In the genomic region with DNA sequence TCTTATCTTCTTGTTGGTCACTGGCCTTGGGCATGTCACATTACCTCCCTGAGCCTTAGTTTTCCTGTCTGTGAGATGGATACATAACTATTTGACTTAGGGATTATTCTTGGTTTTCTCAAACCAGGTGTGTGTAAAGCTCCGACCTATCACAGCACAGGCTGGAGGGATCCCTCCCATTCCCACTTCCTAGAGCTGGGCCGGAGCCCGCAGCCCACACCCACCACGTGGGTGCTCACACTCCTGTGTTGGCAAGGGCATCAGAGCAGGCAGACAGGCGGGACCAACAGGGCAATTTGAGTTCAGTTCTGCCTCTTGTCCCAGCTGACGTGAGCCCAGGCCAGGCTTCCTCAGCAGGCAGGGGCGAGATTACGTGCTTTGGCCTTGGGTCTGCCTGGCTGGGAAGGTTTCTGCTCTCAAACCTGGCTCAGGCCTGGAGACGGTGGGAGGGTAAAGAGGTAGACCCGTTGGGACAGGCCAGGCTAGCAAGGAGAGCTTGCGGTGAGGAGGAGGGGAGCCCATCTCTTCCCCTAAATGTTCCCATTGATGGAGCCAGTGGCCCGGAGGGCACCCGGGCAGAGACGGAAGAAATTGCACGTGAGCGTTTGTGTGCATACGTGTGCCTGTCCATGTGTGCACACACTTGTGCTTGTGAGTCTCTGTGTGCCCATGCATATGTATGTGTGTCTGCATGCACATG, we compare ENCODE assay signal across 8 cellular contexts. TPM values are rescaled to one million over a fixed set of nuclear protein-coding genes. Genes with fewer than 3 reads are reported as not detected.
DNase-seq lines count a peak whose midpoint lies in the region; ATAC-seq and TF ChIP-seq lines count a peak whose summit lies in the region.

No MANE protein-coding gene starts in this region.

- peak overlapping the region; percentile 38 to 75; a peak in 3 of 4 replicates for H4K8ac ChIP-seq in IMR-90 (ENCODE audit: low read depth in 2 of 2, low read length in 2 of 2)

- H3K27ac ChIP-seq in IMR-90 (ENCODE audit: insufficient read depth, low read length) = no peak overlapping the region; the same call in 1 of the 2 replicates
- peak overlapping the region; percentile 85 for H3K27ac ChIP-seq in effector memory CD4-positive, alpha-beta T cell (ENCODE audit: insufficient read depth, low read length, poor library complexity, severe bottlenecking)
- H3K27ac ChIP-seq in parathyroid adenoma = no peak overlapping the region

- TF ChIP-seq POLR2A in IMR-90 (IDR thresholded peaks at IDR 0.05; ENCODE audit: low read depth, low read length) = no peak

- no peak overlapping the region for H3K4me3 ChIP-seq in IMR-90 (ENCODE audit: insufficient read depth, low read depth, low read length)
- H3K4me3 ChIP-seq in effector memory CD4-positive, alpha-beta T cell (ENCODE audit: insufficient read depth, low read depth, low read length, poor library complexity, severe bottlenecking) = peak overlapping the region; percentile 86
- no peak overlapping the region for H3K4me3 ChIP-seq in parathyroid adenoma (ENCODE audit: low read depth, low read length)

- H2AK5ac ChIP-seq in IMR-90 (ENCODE audit: low read depth, low read length) = peak overlapping the region; percentile 87; the same call in 1 of the 2 replicates

- H3K23ac ChIP-seq in IMR-90 (ENCODE audit: low read depth, low read length) = no peak overlapping the region

- 97% methylated on average over 7 of the region's 17 CpGs; no CpG with 5 or more reads in 1 of the 2 experiments for WGBS in IMR-90 (ENCODE audit: extremely low coverage in 2 of 2, insufficient read length in 1 of 2), 2 experiments

- peak overlapping the region; percentile 37 for H2AK9ac ChIP-seq in IMR-90 (replicated peaks; ENCODE audit: low read depth, low read length, poor library complexity)

- H3K56ac ChIP-seq in IMR-90 (ENCODE audit: extremely low read depth, insufficient read depth, low read length) = no peak overlapping the region

- no peak overlapping the region for H2BK20ac ChIP-seq in IMR-90 (ENCODE audit: low read depth, low read length)

- no peaks in the 10 kb centered on the region for H3K36me3 ChIP-seq in IMR-90 (ENCODE audit: control insufficient read depth, insufficient read depth, low read length)
- H3K36me3 ChIP-seq in effector memory CD4-positive, alpha-beta T cell (ENCODE audit: control insufficient read depth, insufficient read depth, low read length) = no peaks in the 10 kb centered on the region
- no peaks in the 10 kb centered on the region for H3K36me3 ChIP-seq in parathyroid adenoma (ENCODE audit: control insufficient read depth, insufficient read depth, low read length)

- H3K79me1 ChIP-seq in IMR-90 (ENCODE audit: low read depth in 1 of 2, low read length in 2 of 2) = no peaks in the 10 kb centered on the region

- no peak overlapping the region for H3K9ac ChIP-seq in IMR-90 (ENCODE audit: low read depth, low read length)
- H3K9ac ChIP-seq in parathyroid adenoma = no peak overlapping the region

- intact Hi-C loops in IMR-90 (cut with micrococcal nuclease) = no loop called here

- no peaks in the 10 kb centered on the region for H3K9me3 ChIP-seq in IMR-90 (ENCODE audit: control insufficient read depth, insufficient read depth, low read length)
- H3K9me3 ChIP-seq in effector memory CD4-positive, alpha-beta T cell (ENCODE audit: control insufficient read depth, low read length) = no peaks in the 10 kb centered on the region
- no peaks in the 10 kb centered on the region for H3K9me3 ChIP-seq in parathyroid adenoma (ENCODE audit: control insufficient read depth, low read length)

- H3K14ac ChIP-seq in IMR-90 (replicated peaks; ENCODE audit: low read depth, low read length) = no peak overlapping the region

- H3K4ac ChIP-seq in IMR-90 (ENCODE audit: low read depth, low read length) = peak overlapping the region; percentile 64; the same call in 1 of the 2 replicates

- no peak overlapping the region for H2BK15ac ChIP-seq in IMR-90 (ENCODE audit: low read depth, low read length)

- CTCF ChIA-PET in IMR-90 (lab: Yijun Ruan, JAX) = interaction anchor here (0.7 to 1.9 kb wide), 3 partner anchors 10 to 396 kb away, joined by 3 to 5 read pairs (median 4); no protein-coding TSS in a partner anchor

- DNase-seq in IMR-90 (no peak), NCI-H146 treated with DMSO at 0.1 percent for 48 hours (lab: John Stamatoyannopoulos, UW; ENCODE audit: unreplicated experiment) (no peak), T-helper 9 cell (no peak), NCI-H1436 treated with DMSO at 0.1 percent for 48 hours (lab: John Stamatoyannopoulos, UW) (no peak)
- DNase-seq in effector memory CD4-positive, alpha-beta T cell = no peak

- H3K4me1 ChIP-seq in IMR-90 (ENCODE audit: control insufficient read depth, insufficient read depth, low read length) = peaks cover 14% of the 10 kb centered on the region
- peaks cover 44% of the 10 kb centered on the region for H3K4me1 ChIP-seq in effector memory CD4-positive, alpha-beta T cell (ENCODE audit: control insufficient read depth, insufficient read depth, low read length, poor library complexity, severe bottlenecking)
- H3K4me1 ChIP-seq in parathyroid adenoma = peaks cover 2% of the 10 kb centered on the region

- H4K91ac ChIP-seq in IMR-90 (ENCODE audit: insufficient read depth, low read depth, low read length) = peak overlapping the region; percentile 13; the same call in 1 of the 2 replicates

- peaks cover 21% of the 10 kb centered on the region; the same call in 1 of the 2 replicates for H3K27me3 ChIP-seq in IMR-90 (ENCODE audit: control insufficient read depth, insufficient read depth, low read length)
- no peaks in the 10 kb centered on the region for H3K27me3 ChIP-seq in effector memory CD4-positive, alpha-beta T cell (replicated peaks; ENCODE audit: control insufficient read depth, insufficient read depth, low read length, poor library complexity, severe bottlenecking)
- no peaks in the 10 kb centered on the region for H3K27me3 ChIP-seq in parathyroid adenoma (ENCODE audit: control insufficient read depth, insufficient read depth, low read length)

- POLR2A ChIA-PET in IMR-90 (lab: Charles Lee; ENCODE audit: unreplicated experiment) = no interaction called here

- no peak overlapping the region for H3K18ac ChIP-seq in IMR-90 (ENCODE audit: low read depth, low read length)

- H4K5ac ChIP-seq in IMR-90 (ENCODE audit: low read depth, low read length) = peak overlapping the region; percentile 84

- no peak for TF ChIP-seq CTCF in IMR-90 (conservative IDR thresholded peaks at IDR 0.05; ENCODE audit: low read depth, low read length)
- TF ChIP-seq CTCF in parathyroid adenoma (IDR thresholded peaks at IDR 0.05) = no peak

- ATAC-seq in GM18870 (IDR thresholded peaks at IDR 0.05; ENCODE audit: unreplicated experiment) (peak; percentile 2), IMR-90 (ENCODE audit: low read depth) (no peak), HG03521 (IDR thresholded peaks at IDR 0.05; ENCODE audit: unreplicated experiment) (no peak)

- H4K20me1 ChIP-seq in IMR-90 (ENCODE audit: insufficient read depth, low read length) = no peaks in the 10 kb centered on the region

- no peak overlapping the region; the same call in 1 of the 2 replicates for H3K4me2 ChIP-seq in IMR-90 (ENCODE audit: low read depth, low read length)
- H3K4me2 ChIP-seq in parathyroid adenoma (ENCODE audit: low read length) = no peak overlapping the region

- dilution Hi-C loops in IMR-90 (cut with HindIII; ENCODE audit: low sequenced_read_pairs, unreplicated experiment) = no loop called here

- H3K79me2 ChIP-seq in parathyroid adenoma = no peaks in the 10 kb centered on the region

- peak overlapping the region; percentile 9 for H2BK5ac ChIP-seq in IMR-90 (ENCODE audit: low read depth, low read length, poor library complexity, severe bottlenecking)

- H3K9me1 ChIP-seq in IMR-90 (ENCODE audit: insufficient read depth, low read length) = peaks cover 10% of the 10 kb centered on the region; the same call in 1 of the 2 replicates

- in situ Hi-C loops in IMR-90 (cut with MboI; ENCODE audit: low sequenced_read_pairs) = no loop called here

- H2BK120ac ChIP-seq in IMR-90 (ENCODE audit: low read depth, low read length) = no peak overlapping the region; the same call in none of the 2 replicates

- no peak for TF ChIP-seq RAD21 in IMR-90 (IDR thresholded peaks at IDR 0.05; ENCODE audit: low read length)

- no TSS peak for BruUV-seq in IMR-90 (replicated peaks; lab: Mats Ljungman, UMichigan)

- H2AFZ ChIP-seq in IMR-90 (replicated peaks; ENCODE audit: low read length, poor library complexity) = peak overlapping the region; percentile 95
- H2AFZ ChIP-seq in parathyroid adenoma = peak overlapping the region; percentile 77

TF ChIP-seq in IMR-90, 13 proteins besides CTCF, POLR2A, EP300 and RAD21 (continues in another document):
- TF ChIP-seq FOS (IDR thresholded peaks at IDR 0.05; ENCODE audit: low read depth, low read length) (no peak), CHD1 (IDR thresholded peaks at IDR 0.05; ENCODE audit: low read depth, low read length) (no peak), MAZ (IDR thresholded peaks at IDR 0.05; ENCODE audit: borderline replicate concordance, low read depth, low read length) (no peak), NFE2L2 (IDR thresholded peaks at IDR 0.05; ENCODE audit: low read depth, low read length) (no peak), BHLHE40 (IDR thresholded peaks at IDR 0.05; ENCODE audit: low read depth, low read length) (no peak), RFX5 (IDR thresholded peaks at IDR 0.05; ENCODE audit: low read depth, low read length) (no peak), CEBPB (IDR thresholded peaks at IDR 0.05; ENCODE audit: low read depth, low read length) (no peak), MAFK (IDR thresholded peaks at IDR 0.05; ENCODE audit: low read depth, low read length) (no peak), RCOR1 (IDR thresholded peaks at IDR 0.05; ENCODE audit: insufficient replicate concordance, low read length) (no peak), SMC3 (IDR thresholded peaks at IDR 0.05; ENCODE audit: low read depth, low read length) (no peak), ELK1 (IDR thresholded peaks at IDR 0.05; ENCODE audit: borderline replicate concordance, low read depth, low read length) (no peak)

RNA-seq across cellular contexts. Expression of gene SH3TC1, which starts 0.7 kb away (rescaled TPM):
- total RNA-seq in IMR-90 (2012; rRNA removed) = 1.4 and 1.6 TPM in 2 replicates
- polyA plus RNA-seq in IMR-90 (2012; rRNA removed) = 2.2 and 2.3 TPM in 2 replicates
- polyA plus RNA-seq in IMR-90 (2012; cell fraction: cytosol; rRNA removed) = 2.4 and 2.5 TPM in 2 replicates
- polyA plus RNA-seq in IMR-90 (2012; cell fraction: nucleus; rRNA removed; ENCODE audit: low replicate concordance) = 7.2 and 19.2 TPM in 2 replicates

RNA-seq across cellular contexts. Expression of gene ABLIM2, which starts 39.7 kb away (rescaled TPM):
- under 0.01 TPM in 2 replicates for total RNA-seq in IMR-90 (2012; rRNA removed)
- polyA plus RNA-seq in IMR-90 (2012; rRNA removed) = 0.07 and 0.10 TPM in 2 replicates
- polyA plus RNA-seq in IMR-90 (2012; cell fraction: cytosol; rRNA removed) = 0.05 and 0.08 TPM in 2 replicates
- 0.08 TPM in 2 replicates for polyA plus RNA-seq in IMR-90 (2012; cell fraction: nucleus; rRNA removed; ENCODE audit: low replicate concordance)
